ENCODE assay signal across 9 cellular contexts in genomic region chrX:66030505-66031317, GRCh38. TPM values are rescaled to one million over a fixed set of nuclear protein-coding genes. Genes with fewer than 3 reads are reported as not detected.
DNase-seq lines count a peak whose midpoint lies in the region; ATAC-seq, FAIRE-seq and TF ChIP-seq lines count a peak whose summit lies in the region.
"Had no signal": no experiment of that assay in that cellular context is flagged by ENCODE, and none has a peak within 500 bp of the region (broad histone marks: within the 10 kb centered on the region; RNA-seq: fewer than 3 reads in every experiment).

No MANE protein-coding gene starts in this region.

- no peaks in the 10 kb centered on the region for H3K9me2 ChIP-seq in GM23338 (ENCODE audit: insufficient read depth)

- H3K27ac ChIP-seq in GM23338 (ENCODE audit: low read depth): no peak overlapping the region
- no peak overlapping the region for H3K27ac ChIP-seq in small intestine (ENCODE audit: low read depth in 1 of 2, low read length in 1 of 2)

- H3K4me3 ChIP-seq in GM23338 (no peak overlapping the region), small intestine (ENCODE audit: low read depth in 1 of 2, low read length in 2 of 2) (no peak overlapping the region)

- H3K79me2 ChIP-seq in GM23338 (replicated peaks; ENCODE audit: insufficient read depth): no peaks in the 10 kb centered on the region

- H3K27me3 ChIP-seq in GM23338 (ENCODE audit: insufficient read depth) (no peaks in the 10 kb centered on the region), small intestine (ENCODE audit: control insufficient read depth in 2 of 2, insufficient read depth in 2 of 2, low read length in 2 of 2) (no peaks in the 10 kb centered on the region)

- TF ChIP-seq CTCF in GM23338 (conservative IDR thresholded peaks at IDR 0.05; ENCODE audit: low read depth in 2 of 2): peak; percentile 53 to 68

- H3K27ac Mint-ChIP-seq in GM23338: no peak overlapping the region

- no peaks in the 10 kb centered on the region; the same call in 1 of the 2 replicates for H3K4me1 ChIP-seq in GM23338 (ENCODE audit: insufficient read depth)
- no peaks in the 10 kb centered on the region for H3K4me1 ChIP-seq in small intestine (ENCODE audit: control insufficient read depth in 2 of 2, insufficient read depth in 1 of 2, low read depth in 1 of 2, low read length in 1 of 2)

- H3F3A ChIP-seq in GM23338 (replicated peaks; ENCODE audit: low read depth): no peaks in the 10 kb centered on the region

- DNase-seq in activated CD4-positive, alpha-beta T cell treated with anti-CD3 and anti-CD28 coated beads for 4 hours: peak; percentile 17 to 37
- no peak for DNase-seq in activated CD4-positive, alpha-beta T cell treated with anti-CD3 and anti-CD28 coated beads for 1 hour
- DNase-seq in GM23338 (ENCODE audit: low spot score): peak; percentile 49
- peak; percentile 32 for DNase-seq in OCI-M2 (lab: John Stamatoyannopoulos, UW; ENCODE audit: unreplicated experiment)
- DNase-seq in small intestine: peak; percentile 24
- no peak for DNase-seq in NCI-H2107 (lab: John Stamatoyannopoulos, UW)

- no peak overlapping the region for H3K4me2 ChIP-seq in GM23338

- no peaks in the 10 kb centered on the region for H3K9me3 Mint-ChIP-seq in GM23338

- ATAC-seq in GM23338: peak; percentile 83
- ATAC-seq in esophagus mucosa: peak; percentile 52
- ATAC-seq in HG03457 (IDR thresholded peaks at IDR 0.05; ENCODE audit: unreplicated experiment): no peak

- H2AFZ ChIP-seq in GM23338: no peak overlapping the region

- FAIRE-seq in small intestine (lab: Jason Lieb, UNC): no peak
- FAIRE-seq: G401.6 had no signal

- no peaks in the 10 kb centered on the region for H4K20me1 ChIP-seq in GM23338 (replicated peaks; ENCODE audit: insufficient read depth)

- H3K4me1 Mint-ChIP-seq in GM23338: peaks cover 2% of the 10 kb centered on the region; the same call in 2 of the 3 replicates

- no peaks in the 10 kb centered on the region for H3K27me3 Mint-ChIP-seq in GM23338 (ENCODE audit: insufficient read depth, low read depth, poor library complexity)

- no peak overlapping the region for H3K4me3 Mint-ChIP-seq in GM23338

- no peaks in the 10 kb centered on the region for H3K9me3 ChIP-seq in small intestine (ENCODE audit: control insufficient read depth, low read depth)

- H3K36me3 Mint-ChIP-seq in GM23338 (ENCODE audit: low read depth): no peaks in the 10 kb centered on the region

- 36 to 51% (median 50%) methylated on average over 7 of the region's 7 CpGs for WGBS in small intestine, 3 donors

- H3K36me3 ChIP-seq in GM23338 (ENCODE audit: insufficient read depth): no peaks in the 10 kb centered on the region
- no peaks in the 10 kb centered on the region for H3K36me3 ChIP-seq in small intestine (ENCODE audit: control insufficient read depth in 2 of 2, insufficient read depth in 2 of 2, low read length in 2 of 2)

TF ChIP-seq in GM23338, 12 proteins besides CTCF, POLR2A, EP300 and RAD21:
- TF ChIP-seq EZH2phosphoT487 (IDR thresholded peaks at IDR 0.05; ENCODE audit: unreplicated experiment) (no peak), STAT1 (IDR thresholded peaks at IDR 0.05; ENCODE audit: unreplicated experiment) (no peak), ZNF331 (CRISPR knock-in tag; IDR thresholded peaks at IDR 0.05; ENCODE audit: low read depth) (no peak)

RNA-seq across cellular contexts. Expression of gene VSIG4, which starts 9.2 kb away (rescaled TPM):
- not detected in 2 replicates for total RNA-seq in GM23338 (2014; rRNA removed; shearing (Covaris generic))
- polyA plus RNA-seq in GM23338 (2016; fragmentation: Nextera tagmentation; extraction: Ambion mirVana) (not detected in 2 replicates), small intestine (10 to 100 TPM in 2 of 3 donors, 1 to 10 TPM in 1; 5.6 to 90.1 (median 19.7) TPM)
- 2.9 TPM for total RNA-seq in esophagus mucosa

Comparison
In these comparisons a context has a peak if more than half of its experiments do, and no peak if none do; other contexts are left out.
1. DNase-seq: peak in activated CD4-positive, alpha-beta T cell treated with anti-CD3 and anti-CD28 coated beads for 4 hours (2 of 2), GM23338 (single experiment), OCI-M2 (single experiment) and small intestine (single experiment); none in activated CD4-positive, alpha-beta T cell treated with anti-CD3 and anti-CD28 coated beads for 1 hour (single experiment) and NCI-H2107 (single experiment).